8 cellular contexts compared by ENCODE assay signal in the genomic region with DNA sequence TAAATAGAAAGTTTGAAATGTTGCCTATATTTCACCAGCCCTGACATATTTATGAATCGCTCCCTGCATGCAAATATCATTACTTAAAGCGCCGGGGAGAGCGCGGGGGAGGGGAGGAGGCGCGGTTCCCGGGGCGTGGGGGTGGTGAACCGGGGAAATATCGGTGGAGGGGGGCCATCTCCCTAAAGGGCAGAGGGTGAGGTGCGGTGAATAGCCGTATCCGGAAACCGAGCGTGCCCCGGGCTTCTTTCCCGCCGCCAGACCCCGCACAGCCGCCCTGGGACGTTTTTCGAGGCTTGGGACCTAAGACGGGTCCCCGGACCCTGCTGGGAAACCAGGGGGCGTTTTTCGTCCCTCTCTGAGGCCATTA. TPM values are rescaled to one million over a fixed set of nuclear protein-coding genes. Genes with fewer than 3 reads are reported as not detected.
A peak's percentile ranks its signal among the peaks of the same experiment; 100 is the strongest.
DNase-seq lines count a peak whose midpoint lies in the region; ATAC-seq, FAIRE-seq and TF ChIP-seq lines count a peak whose summit lies in the region.

No MANE protein-coding gene starts in this region.

- ATAC-seq in GM12878 (no peak), HepG2 (no peak), GM18511 (IDR thresholded peaks at IDR 0.05; ENCODE audit: unreplicated experiment) (no peak)

- H3K27ac Mint-ChIP-seq in activated CD4-positive, alpha-beta T cell treated with anti-CD3 and anti-CD28 coated beads, Interleukin-2, amount 10 ng/mL, durations not matched to agents 24 days and 14 days, result no peak overlapping the region
- H3K27ac Mint-ChIP-seq in activated CD4-positive, alpha-beta T cell treated with anti-CD3 and anti-CD28 coated beads, Interleukin-2, amount 10 ng/mL, durations not matched to agents 7 days and 5 days, result no peak overlapping the region

- H3K79me2 ChIP-seq in GM12878 (ENCODE audit: control insufficient read depth, insufficient read depth, low read length) (no peaks in the 10 kb centered on the region), HepG2 (ENCODE audit: insufficient read depth, low read length) (peaks cover 15% of the 10 kb centered on the region)

- no peaks in the 10 kb centered on the region for H3K9me3 Mint-ChIP-seq in activated CD4-positive, alpha-beta T cell treated with anti-CD3 and anti-CD28 coated beads, Interleukin-2, amount 10 ng/mL, durations not matched to agents 24 days and 14 days
- no peaks in the 10 kb centered on the region for H3K9me3 Mint-ChIP-seq in activated CD4-positive, alpha-beta T cell treated with anti-CD3 and anti-CD28 coated beads, Interleukin-2, amount 10 ng/mL, durations not matched to agents 7 days and 5 days

- peaks cover 4 to 7% of the 10 kb centered on the region in 2 experiments; a peak in 3 of 4 replicates for H3K27me3 ChIP-seq in GM12878 (replicated peaks in 1 of 2; ENCODE audit: control insufficient read depth in 2 of 2, insufficient read depth in 2 of 2, low read length in 1 of 2)
- no peaks in the 10 kb centered on the region; a peak in 1 of 5 replicates for H3K27me3 ChIP-seq in HepG2 (ENCODE audit: control insufficient read depth in 1 of 2, insufficient read depth in 2 of 2, low read length in 2 of 2)
- peaks cover 74% of the 10 kb centered on the region for H3K27me3 ChIP-seq in thymus (ENCODE audit: control insufficient read depth, insufficient read depth)

- BruUV-seq in GM12878 (replicated peaks; lab: Mats Ljungman, UMichigan), result no TSS peak
- BruUV-seq in HepG2 (replicated peaks; lab: Mats Ljungman, UMichigan), result no TSS peak

- peak overlapping the region; percentile 62 for H3K4me3 Mint-ChIP-seq in activated CD4-positive, alpha-beta T cell treated with anti-CD3 and anti-CD28 coated beads, Interleukin-2, amount 10 ng/mL, durations not matched to agents 24 days and 14 days
- no peak overlapping the region for H3K4me3 Mint-ChIP-seq in activated CD4-positive, alpha-beta T cell treated with anti-CD3 and anti-CD28 coated beads, Interleukin-2, amount 10 ng/mL, durations not matched to agents 7 days and 5 days

- FAIRE-seq in GM12878 (lab: Jason Lieb, UNC) (no peak), HepG2 (lab: Jason Lieb, UNC) (no peak)

- peaks cover 73% of the 10 kb centered on the region for H3K27me3 Mint-ChIP-seq in activated CD4-positive, alpha-beta T cell treated with anti-CD3 and anti-CD28 coated beads, Interleukin-2, amount 10 ng/mL, durations not matched to agents 24 days and 14 days
- peaks cover 79% of the 10 kb centered on the region for H3K27me3 Mint-ChIP-seq in activated CD4-positive, alpha-beta T cell treated with anti-CD3 and anti-CD28 coated beads, Interleukin-2, amount 10 ng/mL, durations not matched to agents 7 days and 5 days

- peaks cover 14% of the 10 kb centered on the region for H3K4me1 Mint-ChIP-seq in activated CD4-positive, alpha-beta T cell treated with anti-CD3 and anti-CD28 coated beads, Interleukin-2, amount 10 ng/mL, durations not matched to agents 24 days and 14 days
- peaks cover 22% of the 10 kb centered on the region for H3K4me1 Mint-ChIP-seq in activated CD4-positive, alpha-beta T cell treated with anti-CD3 and anti-CD28 coated beads, Interleukin-2, amount 10 ng/mL, durations not matched to agents 7 days and 5 days

- H3K36me3 Mint-ChIP-seq in activated CD4-positive, alpha-beta T cell treated with anti-CD3 and anti-CD28 coated beads, Interleukin-2, amount 10 ng/mL, durations not matched to agents 24 days and 14 days (ENCODE audit: low read depth), result peaks cover 3% of the 10 kb centered on the region
- H3K36me3 Mint-ChIP-seq in activated CD4-positive, alpha-beta T cell treated with anti-CD3 and anti-CD28 coated beads, Interleukin-2, amount 10 ng/mL, durations not matched to agents 7 days and 5 days (ENCODE audit: low read depth), result peaks cover 3% of the 10 kb centered on the region

- TF ChIP-seq CTCF in GM12878 (IDR thresholded peaks at IDR 0.05 in 2 of 3, conservative IDR thresholded peaks at IDR 0.05 in 1 of 3; ENCODE audit: control insufficient read depth in 2 of 3, extremely low read depth in 1 of 3, insufficient read depth in 1 of 3, low read depth in 3 of 3, low read length in 3 of 3) (no peak), HepG2 (CRISPR knock-in tag; IDR thresholded peaks at IDR 0.05) (no peak)

- TF ChIP-seq POLR2A in GM12878 (IDR thresholded peaks at IDR 0.05; ENCODE audit: low read depth, low read length), result no peak
- no peak for TF ChIP-seq POLR2A in HepG2 (IDR thresholded peaks at IDR 0.05; ENCODE audit: insufficient read depth in 1 of 2, low read depth in 2 of 2, low read length in 2 of 2)

- in situ Hi-C loops in GM12878 (cut with MboI) (no loop called here), HepG2 (cut with HindIII; ENCODE audit: extremely low pct_ligation_motif_present, low pct_unique_long_range_greater_than_20kb) (no loop called here)

- H3K4me3 ChIP-seq in GM12878, result no peak overlapping the region
- peak overlapping the region; percentile 84 to 91 (median 87); a peak in 5 of 6 replicates for H3K4me3 ChIP-seq in HepG2 (replicated peaks in 1 of 3; ENCODE audit: insufficient read depth in 1 of 3, low read depth in 2 of 3, low read length in 3 of 3)
- peak overlapping the region; percentile 79 for H3K4me3 ChIP-seq in thymus (ENCODE audit: low read length)

- SMC1A ChIA-PET in GM12878 (lab: Charles Lee; ENCODE audit: uncharacterized antibody, unreplicated experiment), result interaction anchor here (1.7 kb wide), 1 partner anchor 21 kb away, joined by 4 read pairs; no protein-coding TSS in a partner anchor

- H3K4me2 ChIP-seq in GM12878 (ENCODE audit: control insufficient read depth, insufficient read depth) (no peak overlapping the region; the same call in 1 of the 2 replicates), HepG2 (ENCODE audit: low read depth, low read length) (peak overlapping the region; percentile 73)

- no peak overlapping the region for H2AFZ ChIP-seq in GM12878 (ENCODE audit: control insufficient read depth, low read depth, low read length)
- no peak overlapping the region for H2AFZ ChIP-seq in HepG2 (ENCODE audit: low read length)

- TF ChIP-seq EP300 in GM12878 (IDR thresholded peaks at IDR 0.05; ENCODE audit: borderline replicate concordance in 1 of 2, control insufficient read depth in 1 of 2, low read depth in 2 of 2, low read length in 2 of 2), result no peak
- no peak for TF ChIP-seq EP300 in HepG2 (IDR thresholded peaks at IDR 0.05; ENCODE audit: low read depth in 2 of 2, low read length in 2 of 2)
- no peak for TF ChIP-seq EP300 in HepG2 (CRISPR knock-in tag; IDR thresholded peaks at IDR 0.05; ENCODE audit: borderline replicate concordance)

- intact Hi-C loops in activated CD4-positive, alpha-beta T cell treated with anti-CD3 and anti-CD28 coated beads, Interleukin-2, amount 10 ng/mL, durations not matched to agents 24 days and 14 days (cut with micrococcal nuclease), result no loop called here
- intact Hi-C loops in GM12878 (cut with micrococcal nuclease; ENCODE audit: unreplicated experiment) (loop anchor here (10.0 kb wide), 2 partner anchors 236 to 896 kb away; no protein-coding TSS in a partner anchor), HepG2 (cut with micrococcal nuclease; ENCODE audit: unreplicated experiment) (loop anchor here (5.0 to 10.0 kb wide), 3 partner anchors 196 to 1139 kb away; no protein-coding TSS in a partner anchor)

- H4K20me1 ChIP-seq in GM12878 (ENCODE audit: control insufficient read depth, insufficient read depth) (no peaks in the 10 kb centered on the region), HepG2 (ENCODE audit: insufficient read depth, low read length) (no peaks in the 10 kb centered on the region)

- DNase-seq in activated CD4-positive, alpha-beta T cell treated with anti-CD3 and anti-CD28 coated beads, Interleukin-2, amount 10 ng/mL, durations not matched to agents 24 days and 14 days, result no peak
- DNase-seq in activated CD4-positive, alpha-beta T cell treated with anti-CD3 and anti-CD28 coated beads, Interleukin-2, amount 10 ng/mL, durations not matched to agents 7 days and 5 days, result no peak
- DNase-seq in GM12878 (ENCODE audit: low read depth, low spot score) (no peak), HepG2 (ENCODE audit: low spot score) (no peak), NCI-H524 treated with DMSO at 0.1 percent for 48 hours (lab: John Stamatoyannopoulos, UW) (no peak), NCI-H187 (lab: John Stamatoyannopoulos, UW) (no peak)

- WGBS in GM12878 (ENCODE audit: insufficient coverage, insufficient replicate concordance, low lambda C conversion rate, missing lambda C conversion rate), result 8% methylated on average over 9 of the region's 27 CpGs
- 90% methylated on average over 27 of the region's 27 CpGs for WGBS in HepG2 (ENCODE audit: low lambda C conversion rate)
- under 1% methylated on average over 27 of the region's 27 CpGs for whole genome bisulfite sequencing in thymus

- CTCF ChIA-PET in activated CD4-positive, alpha-beta T cell treated with anti-CD3 and anti-CD28 coated beads, Interleukin-2, amount 10 ng/mL, durations not matched to agents 7 days and 5 days (lab: Charles Lee), result no interaction called here
- CTCF ChIA-PET in GM12878 (lab: Yijun Ruan, JAX) (no interaction called here), HepG2 (lab: Yijun Ruan, JAX; ENCODE audit: low intra/inter-chr PET ratio, low total read pairs) (no interaction called here)

- no peaks in the 10 kb centered on the region for H3K4me1 ChIP-seq in GM12878 (ENCODE audit: control insufficient read depth, insufficient read depth, low read length)
- H3K4me1 ChIP-seq in HepG2 (ENCODE audit: insufficient read depth, low read length), result peaks cover 20% of the 10 kb centered on the region
- peaks cover 5% of the 10 kb centered on the region for H3K4me1 ChIP-seq in thymus (ENCODE audit: control insufficient read depth, insufficient read depth, low read length)

- H3K9ac ChIP-seq in GM12878 (ENCODE audit: control insufficient read depth, insufficient read depth, low read length) (no peak overlapping the region), HepG2 (ENCODE audit: insufficient read depth, low read depth, low read length) (0 out of 2 replicates have a peak overlapping the region, but pooled peaks have one; percentile 78)

- TF ChIP-seq RAD21 in GM12878 (IDR thresholded peaks at IDR 0.05; ENCODE audit: insufficient read depth, low read depth, low read length), result no peak
- TF ChIP-seq RAD21 in HepG2 (CRISPR knock-in tag; IDR thresholded peaks at IDR 0.05), result no peak

- H3K9me3 ChIP-seq in GM12878 (replicated peaks; ENCODE audit: control insufficient read depth, insufficient read depth, low read length) (no peaks in the 10 kb centered on the region; the same call in 2 of the 3 replicates), HepG2 (ENCODE audit: low read length) (no peaks in the 10 kb centered on the region), thymus (ENCODE audit: control insufficient read depth) (peaks cover 1% of the 10 kb centered on the region)

- RAD21 ChIA-PET in GM12878 (lab: Charles Lee; ENCODE audit: unreplicated experiment), result no interaction called here

- H3K27ac ChIP-seq in GM12878 (ENCODE audit: control insufficient read depth, insufficient read depth) (no peak overlapping the region), HepG2 (ENCODE audit: extremely low read length, insufficient read depth, low read length) (no peak overlapping the region), thymus (ENCODE audit: low read depth) (no peak overlapping the region)

- POLR2A ChIA-PET in activated CD4-positive, alpha-beta T cell treated with anti-CD3 and anti-CD28 coated beads, Interleukin-2, amount 10 ng/mL, durations not matched to agents 7 days and 5 days (lab: Charles Lee), result no interaction called here
- POLR2A ChIA-PET in GM12878 (lab: Charles Lee) (no interaction called here), HepG2 (lab: Yijun Ruan, JAX) (interaction anchor here (1.0 to 1.9 kb wide), 5 partner anchors 15 to 123 kb away, joined by 3 to 35 read pairs (median 4); partner anchors contain the start of gene LRMDA)

- no peaks in the 10 kb centered on the region for H3K36me3 ChIP-seq in GM12878 (ENCODE audit: control insufficient read depth in 2 of 2, insufficient read depth in 2 of 2, low read length in 1 of 2)
- peaks cover 0 to 5% of the 10 kb centered on the region in 2 experiments; a peak in 1 of 5 replicates for H3K36me3 ChIP-seq in HepG2 (replicated peaks in 1 of 2; ENCODE audit: control insufficient read depth in 1 of 2, insufficient read depth in 2 of 2, low read length in 2 of 2)
- H3K36me3 ChIP-seq in thymus (ENCODE audit: control insufficient read depth, insufficient read depth), result no peaks in the 10 kb centered on the region

RNA-seq across cellular contexts. Expression of gene ZNF503, which starts 6.9 kb away (rescaled TPM):
- total RNA-seq in activated CD4-positive, alpha-beta T cell treated with anti-CD3 and anti-CD28 coated beads, Interleukin-2, amount 10 ng/mL, durations not matched to agents 24 days and 14 days, result 0.07 and 0.09 TPM in 2 replicates
- under 1 TPM in 1 of 2 experiments, not detected in 1; 0.07 TPM for total RNA-seq in activated CD4-positive, alpha-beta T cell treated with anti-CD3 and anti-CD28 coated beads, Interleukin-2, amount 10 ng/mL, durations not matched to agents 7 days and 5 days
- not detected in 2 replicates for total RNA-seq in GM12878 (2013; cell fraction: nucleolus; rRNA removed)
- total RNA-seq in GM12878 (2014; rRNA removed) (0.11 TPM in 1 of 2 replicates, not detected in the other), GM12878 (2014; rRNA removed; fragmentation: Illumina TruSeq; extraction: Trizol) (0.09 TPM in 1 of 2 replicates, not detected in the other), GM12878 (2021) (0.85 and 1.1 TPM in 2 replicates), HepG2 (2016; rRNA removed; fragmentation: Illumina TruSeq; extraction: Trizol) (5.8 and 8.3 TPM in 2 replicates)
- polyA plus RNA-seq in GM12878 (2011; ENCODE audit: low read depth), result not detected
- polyA plus RNA-seq in GM12878 (2011; rRNA removed) (0.04 and 0.10 TPM in 2 replicates), GM12878 (2014; fragmentation: Illumina TruSeq; extraction: Trizol) (0.07 TPM in 1 of 2 replicates, not detected in the other), GM12878 (2014; fragmentation: Nextera tagmentation; extraction: Ambion mirVana) (under 1 TPM; 0.05 to 0.11 TPM), GM12878 (2014; rRNA removed) (0.27 and 0.42 TPM in 2 replicates), GM12878 (2016; fragmentation: Nextera tagmentation; extraction: Ambion mirVana) (under 1 TPM; 0.17 to 0.26 TPM), HepG2 (2011; rRNA removed) (2.7 and 4.0 TPM in 2 replicates), thymus (7.7 TPM)
- 0.09 and 0.17 TPM in 2 replicates for polyA plus RNA-seq in GM12878 (2011; cell fraction: cytosol; rRNA removed)
- 0.30 and 0.50 TPM in 2 replicates for polyA plus RNA-seq in GM12878 (2011; cell fraction: nucleus; rRNA removed)
- 0.24 and 0.32 TPM in 2 replicates for polyA plus RNA-seq in GM12878 (2012)
- 0.05 TPM in 1 of 2 replicates, not detected in the other for polyA minus RNA-seq in GM12878 (2011; rRNA and poly(A)+ RNA removed)
- polyA minus RNA-seq in GM12878 (2011; cell fraction: cytosol; rRNA and poly(A)+ RNA removed), result not detected in 2 replicates
- polyA minus RNA-seq in GM12878 (2011; cell fraction: nucleus; rRNA and poly(A)+ RNA removed), result 0.36 and 0.48 TPM in 2 replicates
- 1.8 and 1.9 TPM in 2 replicates for total RNA-seq in HepG2 (2016; cell fraction: cytosol; rRNA removed; fragmentation: Illumina TruSeq; extraction: Trizol; ENCODE audit: low read depth)
- total RNA-seq in HepG2 (2016; cell fraction: insoluble cytoplasmic fraction; rRNA removed; fragmentation: Illumina TruSeq; extraction: Trizol), result 5.6 and 8.5 TPM in 2 replicates
- total RNA-seq in HepG2 (2016; cell fraction: membrane; rRNA removed; fragmentation: Illumina TruSeq; extraction: Trizol), result 6.0 and 6.3 TPM in 2 replicates
- total RNA-seq in HepG2 (2016; cell fraction: nucleus; rRNA removed; fragmentation: Illumina TruSeq; extraction: Trizol), result 8.7 TPM in 2 replicates
- polyA plus RNA-seq in HepG2 (2011; cell fraction: cytosol; rRNA removed), result 2.4 and 4.0 TPM in 2 replicates
- 15.1 and 19.3 TPM in 2 replicates for polyA plus RNA-seq in HepG2 (2011; cell fraction: nucleus; rRNA removed)
- 9.8 and 13.3 TPM in 2 replicates for polyA plus RNA-seq in HepG2 (2012)
- polyA plus RNA-seq in HepG2 (2016; cell fraction: cytosol; fragmentation: Illumina TruSeq; extraction: Trizol; ENCODE audit: low read depth), result 1.3 and 1.4 TPM in 2 replicates
- 13.9 and 16.9 TPM in 2 replicates for polyA plus RNA-seq in HepG2 (2016; cell fraction: insoluble cytoplasmic fraction; fragmentation: Illumina TruSeq; extraction: Trizol; ENCODE audit: low read depth)
- polyA plus RNA-seq in HepG2 (2016; cell fraction: membrane; fragmentation: Illumina TruSeq; extraction: Trizol; ENCODE audit: low read depth), result 4.1 and 4.2 TPM in 2 replicates
- polyA plus RNA-seq in HepG2 (2016; cell fraction: nucleus; fragmentation: Illumina TruSeq; extraction: Trizol; ENCODE audit: insufficient read depth, low read depth), result 25.1 and 25.7 TPM in 2 replicates
- 1.0 and 15.3 TPM in 2 replicates for polyA minus RNA-seq in HepG2 (2011; rRNA and poly(A)+ RNA removed; ENCODE audit: low replicate concordance)
- polyA minus RNA-seq in HepG2 (2011; cell fraction: cytosol; rRNA and poly(A)+ RNA removed), result 10.1 and 11.8 TPM in 2 replicates
- 7.0 and 10.7 TPM in 2 replicates for polyA minus RNA-seq in HepG2 (2011; cell fraction: nucleus; rRNA and poly(A)+ RNA removed)

RNA-seq across cellular contexts. Expression of gene LRMDA, which starts 22.9 kb away (rescaled TPM):
- not detected in 2 replicates for total RNA-seq in activated CD4-positive, alpha-beta T cell treated with anti-CD3 and anti-CD28 coated beads, Interleukin-2, amount 10 ng/mL, durations not matched to agents 24 days and 14 days
- total RNA-seq in activated CD4-positive, alpha-beta T cell treated with anti-CD3 and anti-CD28 coated beads, Interleukin-2, amount 10 ng/mL, durations not matched to agents 7 days and 5 days, result not detected
- total RNA-seq in GM12878 (2013; cell fraction: nucleolus; rRNA removed), result not detected in 2 replicates
- 1.3 TPM in 1 of 2 replicates, not detected in the other for total RNA-seq in GM12878 (2014; rRNA removed)
- total RNA-seq in GM12878 (2014; rRNA removed; fragmentation: Illumina TruSeq; extraction: Trizol), result 0.45 and 0.83 TPM in 2 replicates
- not detected in 2 replicates for total RNA-seq in GM12878 (2021)
- not detected for polyA plus RNA-seq in GM12878 (2011; ENCODE audit: low read depth)
- polyA plus RNA-seq in GM12878 (2011; rRNA removed), result 0.54 TPM in 1 of 2 replicates, not detected in the other
- 0.07 and 0.10 TPM in 2 replicates for polyA plus RNA-seq in GM12878 (2011; cell fraction: cytosol; rRNA removed)
- not detected in 2 replicates for polyA plus RNA-seq in GM12878 (2011; cell fraction: nucleus; rRNA removed)
- 0.31 and 1.7 TPM in 2 replicates for polyA plus RNA-seq in GM12878 (2012)
- 0.26 and 0.87 TPM in 2 replicates for polyA plus RNA-seq in GM12878 (2014; fragmentation: Illumina TruSeq; extraction: Trizol)
- under 1 TPM in 1 of 2 experiments, not detected in 1; 0.07 TPM for polyA plus RNA-seq in GM12878 (2014; fragmentation: Nextera tagmentation; extraction: Ambion mirVana)
- 0.13 and 0.22 TPM in 2 replicates for polyA plus RNA-seq in GM12878 (2014; rRNA removed)
- under 1 TPM in 1 of 2 experiments, not detected in 1; 0.32 TPM for polyA plus RNA-seq in GM12878 (2016; fragmentation: Nextera tagmentation; extraction: Ambion mirVana)
- polyA minus RNA-seq in GM12878 (2011; rRNA and poly(A)+ RNA removed), result 0.15 and 0.22 TPM in 2 replicates
- not detected in 2 replicates for polyA minus RNA-seq in GM12878 (2011; cell fraction: cytosol; rRNA and poly(A)+ RNA removed)
- 0.48 TPM in 2 replicates for polyA minus RNA-seq in GM12878 (2011; cell fraction: nucleus; rRNA and poly(A)+ RNA removed)
- 19.3 and 22.0 TPM in 2 replicates for total RNA-seq in HepG2 (2016; rRNA removed; fragmentation: Illumina TruSeq; extraction: Trizol)
- 70.4 and 78.7 TPM in 2 replicates for total RNA-seq in HepG2 (2016; cell fraction: cytosol; rRNA removed; fragmentation: Illumina TruSeq; extraction: Trizol; ENCODE audit: low read depth)
- 20.0 and 23.4 TPM in 2 replicates for total RNA-seq in HepG2 (2016; cell fraction: insoluble cytoplasmic fraction; rRNA removed; fragmentation: Illumina TruSeq; extraction: Trizol)
- total RNA-seq in HepG2 (2016; cell fraction: membrane; rRNA removed; fragmentation: Illumina TruSeq; extraction: Trizol), result 36.7 and 40.7 TPM in 2 replicates
- 27.3 and 38.1 TPM in 2 replicates for total RNA-seq in HepG2 (2016; cell fraction: nucleus; rRNA removed; fragmentation: Illumina TruSeq; extraction: Trizol)
- 13.4 and 17.7 TPM in 2 replicates for polyA plus RNA-seq in HepG2 (2011; rRNA removed)
- 18.1 and 21.4 TPM in 2 replicates for polyA plus RNA-seq in HepG2 (2011; cell fraction: cytosol; rRNA removed)
- polyA plus RNA-seq in HepG2 (2011; cell fraction: nucleus; rRNA removed), result 10.7 and 11.9 TPM in 2 replicates
- 14.6 and 23.3 TPM in 2 replicates for polyA plus RNA-seq in HepG2 (2012)
- 51.8 and 58.1 TPM in 2 replicates for polyA plus RNA-seq in HepG2 (2016; cell fraction: cytosol; fragmentation: Illumina TruSeq; extraction: Trizol; ENCODE audit: low read depth)
- 25.9 and 29.7 TPM in 2 replicates for polyA plus RNA-seq in HepG2 (2016; cell fraction: insoluble cytoplasmic fraction; fragmentation: Illumina TruSeq; extraction: Trizol; ENCODE audit: low read depth)
- 28.6 and 35.5 TPM in 2 replicates for polyA plus RNA-seq in HepG2 (2016; cell fraction: membrane; fragmentation: Illumina TruSeq; extraction: Trizol; ENCODE audit: low read depth)
- polyA plus RNA-seq in HepG2 (2016; cell fraction: nucleus; fragmentation: Illumina TruSeq; extraction: Trizol; ENCODE audit: insufficient read depth, low read depth), result 9.9 and 22.8 TPM in 2 replicates
- 4.1 and 25.5 TPM in 2 replicates for polyA minus RNA-seq in HepG2 (2011; rRNA and poly(A)+ RNA removed; ENCODE audit: low replicate concordance)
- 5.1 and 7.5 TPM in 2 replicates for polyA minus RNA-seq in HepG2 (2011; cell fraction: cytosol; rRNA and poly(A)+ RNA removed)
- 58.6 and 83.8 TPM in 2 replicates for polyA minus RNA-seq in HepG2 (2011; cell fraction: nucleus; rRNA and poly(A)+ RNA removed)
- polyA plus RNA-seq in thymus, result 4.6 TPM

Comparison
In these comparisons a context has a peak if more than half of its experiments do, and no peak if none do; other contexts are left out.
1. RNA of gene LRMDA, which starts 22.9 kb away (total RNA-seq): 19.3 to 78.7 TPM in HepG2; 0.45 to 1.3 TPM in GM12878, not detected in activated CD4-positive, alpha-beta T cell treated with anti-CD3 and anti-CD28 coated beads, Interleukin-2, amount 10 ng/mL, durations not matched to agents 7 days and 5 days and not detected in activated CD4-positive, alpha-beta T cell treated with anti-CD3 and anti-CD28 coated beads, Interleukin-2, amount 10 ng/mL, durations not matched to agents 24 days and 14 days; every median in the first group is over 4 times any median in the second.